2 cellular contexts compared by ENCODE assay signal in genomic region chr2:202491514-202491913, GRCh38.
TF ChIP-seq lines count a peak whose summit lies in the region.

No MANE protein-coding gene starts in this region.

TF ChIP-seq in HepG2, 621 proteins besides CTCF, POLR2A, EP300 and RAD21:
- TF ChIP-seq TAF15 (IDR thresholded peaks at IDR 0.05; ENCODE audit: low read depth, low read length, poor library complexity, severe bottlenecking), result no peak
- TF ChIP-seq STAG1 (CRISPR knock-in tag; IDR thresholded peaks at IDR 0.05), result peak; percentile 17; the same call in 1 of the 2 replicates

TF ChIP-seq in H1, 55 proteins besides CTCF, POLR2A, EP300 and RAD21:
- no peak for TF ChIP-seq SP2 (IDR thresholded peaks at IDR 0.05; ENCODE audit: low read length)
- no peak for TF ChIP-seq TCF12 (IDR thresholded peaks at IDR 0.05; ENCODE audit: low read depth, low read length)
- no peak for TF ChIP-seq SAP30 (IDR thresholded peaks at IDR 0.05; ENCODE audit: insufficient read depth, insufficient replicate concordance, low read length)
- TF ChIP-seq ZNF274 (IDR thresholded peaks at IDR 0.05; ENCODE audit: borderline replicate concordance, extremely low read depth, low read length), result no peak
- TF ChIP-seq YY1 (IDR thresholded peaks at IDR 0.05; ENCODE audit: low read depth, low read length), result no peak
- TF ChIP-seq PHF8 (conservative IDR thresholded peaks at IDR 0.05; ENCODE audit: low read depth, low read length), result no peak
- TF ChIP-seq E2F6 (IDR thresholded peaks at IDR 0.05), result no peak
- TF ChIP-seq TEAD4 (IDR thresholded peaks at IDR 0.05; ENCODE audit: low read depth, low read length), result no peak
- no peak for TF ChIP-seq BRCA1 (IDR thresholded peaks at IDR 0.05; ENCODE audit: low read depth, low read length)
- TF ChIP-seq CHD7 (IDR thresholded peaks at IDR 0.05; ENCODE audit: insufficient replicate concordance, low read length), result no peak
- TF ChIP-seq CREB1 (IDR thresholded peaks at IDR 0.05), result no peak
- no peak for TF ChIP-seq MAFK (IDR thresholded peaks at IDR 0.05; ENCODE audit: low read depth, low read length)
- TF ChIP-seq USF2 (IDR thresholded peaks at IDR 0.05; ENCODE audit: low read length), result no peak
- TF ChIP-seq SRF (IDR thresholded peaks at IDR 0.05; ENCODE audit: low read depth, low read length), result no peak
- TF ChIP-seq CEBPB (IDR thresholded peaks at IDR 0.05; ENCODE audit: low read depth, low read length), result no peak
- no peak for TF ChIP-seq EZH2 (IDR thresholded peaks at IDR 0.05; ENCODE audit: low read depth, low read length, severe bottlenecking)
- no peak for TF ChIP-seq SP4 (IDR thresholded peaks at IDR 0.05; ENCODE audit: low read length)
